In genomic region chr2:152336854-152337510, GRCh38 we compare ENCODE assay signal across 7 cellular contexts. TPM values are rescaled to one million over a fixed set of nuclear protein-coding genes. Genes with fewer than 3 reads are reported as not detected.
DNase-seq lines count a peak whose midpoint lies in the region; ATAC-seq and TF ChIP-seq lines count a peak whose summit lies in the region.

No MANE protein-coding gene starts in this region.

- H3K4me1 Mint-ChIP-seq in effector memory CD8-positive, alpha-beta T cell (ENCODE audit: low read depth in 2 of 2): peaks cover 5 to 12% of the 10 kb centered on the region in 2 donors

- H3K27me3 ChIP-seq in PC-3 (ENCODE audit: low read length) (no peaks in the 10 kb centered on the region), mucosa of rectum (ENCODE audit: control insufficient read depth in 2 of 2, insufficient read depth in 2 of 2, low read length in 2 of 2) (no peaks in the 10 kb centered on the region)

- H4K20me1 ChIP-seq in PC-3 (ENCODE audit: low read length): peaks cover 17% of the 10 kb centered on the region; the same call in 1 of the 2 replicates

- H3K4me2 ChIP-seq in PC-3 (ENCODE audit: low read length): peak overlapping the region; percentile 88

- POLR2A ChIA-PET in PC-3 (lab: Charles Lee; ENCODE audit: unreplicated experiment): interaction anchor here (0.6 kb wide), 1 partner anchor 28 kb away, joined by 6 read pairs; no protein-coding TSS in a partner anchor

- CTCF ChIA-PET in PC-3 (lab: Charles Lee): no interaction called here

- H3K4me3 Mint-ChIP-seq in effector memory CD8-positive, alpha-beta T cell: peak overlapping the region; percentile 67 to 80

- H3K4me1 ChIP-seq in PC-3 (ENCODE audit: insufficient read depth, low read length): peaks cover 33% of the 10 kb centered on the region
- peaks cover 7 to 9% of the 10 kb centered on the region in 2 donors for H3K4me1 ChIP-seq in mucosa of rectum (ENCODE audit: control insufficient read depth in 2 of 2, insufficient read depth in 2 of 2, low read length in 2 of 2)

- H3K9me2 ChIP-seq in PC-3 (replicated peaks; ENCODE audit: low read length): no peaks in the 10 kb centered on the region

- BruUV-seq in PC-3 (replicated peaks; lab: Mats Ljungman, UMichigan): no TSS peak

- H3K36me3 ChIP-seq in PC-3 (ENCODE audit: low read depth, low read length) (no peaks in the 10 kb centered on the region), mucosa of rectum (ENCODE audit: control insufficient read depth in 2 of 2, insufficient read depth in 2 of 2, low read length in 2 of 2) (no peaks in the 10 kb centered on the region)

- H3K4me3 ChIP-seq in PC-3 (ENCODE audit: low read length) (peak overlapping the region; percentile 84), mucosa of rectum (ENCODE audit: low read length in 2 of 2) (peak overlapping the region; percentile 76 to 80)

- no peaks in the 10 kb centered on the region for H3K9me3 Mint-ChIP-seq in effector memory CD8-positive, alpha-beta T cell

- H2AFZ ChIP-seq in PC-3 (ENCODE audit: low read length): peak overlapping the region; percentile 100

- peaks cover 3% of the 10 kb centered on the region for H3K36me3 Mint-ChIP-seq in effector memory CD8-positive, alpha-beta T cell (ENCODE audit: insufficient read depth)

- no peak overlapping the region for H3K27ac Mint-ChIP-seq in effector memory CD8-positive, alpha-beta T cell

- H3K27me3 Mint-ChIP-seq in effector memory CD8-positive, alpha-beta T cell: peaks cover 50 to 69% of the 10 kb centered on the region in 2 donors

- H3K9ac ChIP-seq in PC-3 (ENCODE audit: low read length) (peak overlapping the region; percentile 62), mucosa of rectum (ENCODE audit: low read depth in 1 of 2, low read length in 2 of 2) (peak overlapping the region in 1 of 2 donors; percentile 78)

- ATAC-seq in PC-3 (no peak), GM18907 (IDR thresholded peaks at IDR 0.05; ENCODE audit: unreplicated experiment) (no peak), HG03442 (IDR thresholded peaks at IDR 0.05; ENCODE audit: unreplicated experiment) (no peak), HG02852 (IDR thresholded peaks at IDR 0.05; ENCODE audit: unreplicated experiment) (no peak)
- no peak for ATAC-seq in effector memory CD8-positive, alpha-beta T cell (replicated peaks)

- H3K27ac ChIP-seq in PC-3 (ENCODE audit: low read length) (no peak overlapping the region), mucosa of rectum (ENCODE audit: low read depth in 2 of 2, low read length in 2 of 2) (peak overlapping the region; percentile 78 to 81)

- H3F3A ChIP-seq in PC-3 (ENCODE audit: low read length, unreplicated experiment): no peaks in the 10 kb centered on the region

- TF ChIP-seq CTCF in GM20000 (IDR thresholded peaks at IDR 0.05; ENCODE audit: extremely low read depth, missing control alignments) (no peak), PC-3 (conservative IDR thresholded peaks at IDR 0.05; ENCODE audit: low read depth, low read length) (no peak)

- intact Hi-C loops in PC-3 (cut with micrococcal nuclease): loop anchor here (2.0 to 10.0 kb wide), 3 partner anchors 85 to 290 kb away; no protein-coding TSS in a partner anchor

- H3K9me3 ChIP-seq in PC-3 (ENCODE audit: low read length) (no peaks in the 10 kb centered on the region), mucosa of rectum (ENCODE audit: control insufficient read depth in 2 of 2, low read length in 2 of 2) (no peaks in the 10 kb centered on the region)

- DNase-seq in GM20000 (ENCODE audit: low spot score) (peak; percentile 8), PC-3 (peak; percentile 11)
- no peak for DNase-seq in effector memory CD8-positive, alpha-beta T cell

- peaks cover 65% of the 10 kb centered on the region for H3K79me2 ChIP-seq in PC-3 (ENCODE audit: low read length)

RNA-seq across cellular contexts. Expression of gene FMNL2, which starts 2.0 kb away (rescaled TPM):
- 15.6 and 15.8 TPM in 2 replicates for total RNA-seq in PC-3 (2014; rRNA removed)

Comparison
In these comparisons a context has a peak if more than half of its experiments do, and no peak if none do; other contexts are left out.
1. DNase-seq: peak in GM20000 (single experiment) and PC-3 (single experiment); none in effector memory CD8-positive, alpha-beta T cell (0 of 3).